In genomic region chr5:134103397-134103796, GRCh38 we compare ENCODE assay signal across 16 cellular contexts. TPM values are rescaled to one million over a fixed set of nuclear protein-coding genes. Genes with fewer than 3 reads are reported as not detected.
DNase-seq lines count a peak whose midpoint lies in the region; ATAC-seq, FAIRE-seq and TF ChIP-seq lines count a peak whose summit lies in the region.
"Had no signal": no experiment of that assay in that cellular context is flagged by ENCODE, and none has a peak within 500 bp of the region (broad histone marks: within the 10 kb centered on the region; RNA-seq: fewer than 3 reads in every experiment).

No MANE protein-coding gene starts in this region.

- intact Hi-C loops in CD8-positive, alpha-beta T cell (cut with DNase I, micrococcal nuclease) = loop anchor here (1.0 to 2.0 kb wide), 2 partner anchors 11 to 41 kb away; partner anchors contain the start of gene TCF7 (in 1 of the 2)

- FAIRE-seq in urothelium cell line (lab: Jason Lieb, UNC) = no peak
- FAIRE-seq: endometrium, pancreas, small intestine had no signal

- H3K27ac Mint-ChIP-seq in CD8-positive, alpha-beta T cell = peak overlapping the region; percentile 94
- peak overlapping the region; percentile 76 to 87 (median 87) for H3K27ac Mint-ChIP-seq in IgD-negative memory B cell
- H3K27ac Mint-ChIP-seq in naive thymus-derived CD8-positive, alpha-beta T cell = peak overlapping the region; percentile 95 to 99 (median 97)

- no peaks in the 10 kb centered on the region for H3K36me3 Mint-ChIP-seq in CD8-positive, alpha-beta T cell
- no peaks in the 10 kb centered on the region for H3K36me3 Mint-ChIP-seq in IgD-negative memory B cell
- H3K36me3 Mint-ChIP-seq in naive thymus-derived CD8-positive, alpha-beta T cell = no peaks in the 10 kb centered on the region

- H3K4me3 Mint-ChIP-seq in CD8-positive, alpha-beta T cell = peak overlapping the region; percentile 69
- peak overlapping the region in 2 of 4 donors; percentile 28 to 76 for H3K4me3 Mint-ChIP-seq in IgD-negative memory B cell
- peak overlapping the region; percentile 73 to 90 (median 82) for H3K4me3 Mint-ChIP-seq in naive thymus-derived CD8-positive, alpha-beta T cell

- CTCF ChIA-PET in CD8-positive, alpha-beta T cell (lab: Charles Lee) = interaction anchor here (1.9 to 4.8 kb wide), 4 partner anchors 20 to 77 kb away, joined by 5 to 28 read pairs (median 7); no protein-coding TSS in a partner anchor

- DNase-seq in CD8-positive, alpha-beta T cell = peak in 5 of 7 experiments; percentile 54 to 69 (median 64)
- peak; percentile 47 for DNase-seq in activated naive CD4-positive, alpha-beta T cell treated with Interleukin-2 at 50 U/mL for 16 hours
- DNase-seq in naive thymus-derived CD8-positive, alpha-beta T cell = peak in 6 of 10 donors; percentile 40 to 60 (median 52)
- DNase-seq in urothelium cell line (ENCODE audit: low spot score) (no peak), NCI-H1930 (lab: John Stamatoyannopoulos, UW) (no peak)
- DNase-seq: amniotic stem cell, C1 segment of cervical spinal cord, cerebellar nuclear complex, foreskin fibroblast, NCI-H146, small intestine had no signal

- no peak for TF ChIP-seq CTCF in CD8-positive, alpha-beta T cell (IDR thresholded peaks at IDR 0.05)

- no peaks in the 10 kb centered on the region for H3K36me3 ChIP-seq in CD8-positive, alpha-beta T cell (ENCODE audit: insufficient read depth, low read length)
- H3K36me3 ChIP-seq: pancreas had no signal

- peaks cover 95% of the 10 kb centered on the region for H3K4me1 ChIP-seq in CD8-positive, alpha-beta T cell (ENCODE audit: insufficient read depth, low read length)
- H3K4me1 ChIP-seq: pancreas had no signal

- peak overlapping the region; percentile 30 for H3K27ac ChIP-seq in CD8-positive, alpha-beta T cell (ENCODE audit: low read depth, low read length)
- H3K27ac ChIP-seq: pancreas had no signal

- POLR2A ChIA-PET in CD8-positive, alpha-beta T cell (lab: Charles Lee) = interaction anchor here (1.5 kb wide), 1 partner anchor 32 kb away, joined by 3 read pairs; no protein-coding TSS in a partner anchor
- POLR2A ChIA-PET in naive thymus-derived CD8-positive, alpha-beta T cell (lab: Charles Lee) = interaction anchor here (0.9 kb wide), 1 partner anchor 123 kb away, joined by 4 read pairs; the partner anchor contains the start of gene PPP2CA

- H3K9me3 ChIP-seq in CD8-positive, alpha-beta T cell (ENCODE audit: low read length) = no peaks in the 10 kb centered on the region
- H3K9me3 ChIP-seq: pancreas had no signal

- H3K27me3 ChIP-seq in CD8-positive, alpha-beta T cell (ENCODE audit: insufficient read depth, low read length) = no peaks in the 10 kb centered on the region
- H3K27me3 ChIP-seq: pancreas had no signal

- H3K27me3 Mint-ChIP-seq in CD8-positive, alpha-beta T cell (ENCODE audit: low read depth) = no peaks in the 10 kb centered on the region
- H3K27me3 Mint-ChIP-seq in IgD-negative memory B cell = no peaks in the 10 kb centered on the region
- H3K27me3 Mint-ChIP-seq in naive thymus-derived CD8-positive, alpha-beta T cell = no peaks in the 10 kb centered on the region

- peaks cover 88% of the 10 kb centered on the region for H3K4me1 Mint-ChIP-seq in CD8-positive, alpha-beta T cell (ENCODE audit: low read depth)
- H3K4me1 Mint-ChIP-seq in IgD-negative memory B cell = peaks cover 38 to 45% (median 43%) of the 10 kb centered on the region in 3 donors
- peaks cover 49 to 96% (median 92%) of the 10 kb centered on the region in 4 donors for H3K4me1 Mint-ChIP-seq in naive thymus-derived CD8-positive, alpha-beta T cell

- no peaks in the 10 kb centered on the region for H3K9me3 Mint-ChIP-seq in CD8-positive, alpha-beta T cell
- H3K9me3 Mint-ChIP-seq in IgD-negative memory B cell = no peaks in the 10 kb centered on the region
- H3K9me3 Mint-ChIP-seq in naive thymus-derived CD8-positive, alpha-beta T cell = no peaks in the 10 kb centered on the region

- H3K4me3 ChIP-seq in CD8-positive, alpha-beta T cell (ENCODE audit: low read depth, low read length) = peak overlapping the region; percentile 10
- H3K4me3 ChIP-seq: pancreas had no signal

- ATAC-seq in CD8-positive, alpha-beta T cell = peak; percentile 29
- peak; percentile 40 to 43 for ATAC-seq in naive thymus-derived CD8-positive, alpha-beta T cell
- ATAC-seq in GM18868 (IDR thresholded peaks at IDR 0.05; ENCODE audit: unreplicated experiment) = no peak
- ATAC-seq: left lobe of liver, pancreas had no signal

RNA-seq across cellular contexts. Expression of gene TCF7, which starts 11.1 kb away (rescaled TPM):
- 100 to 1,000 TPM; 517 to 538 TPM for total RNA-seq in CD8-positive, alpha-beta T cell
- 41.7 TPM for polyA plus RNA-seq in IgD-negative memory B cell
- total RNA-seq in naive thymus-derived CD8-positive, alpha-beta T cell = 100 to 1,000 TPM; 910 to 911 TPM
- polyA plus RNA-seq in naive thymus-derived CD8-positive, alpha-beta T cell = 100 to 1,000 TPM; 207 to 600 (median 328) TPM

Comparison
In these comparisons a context has a peak if more than half of its experiments do, and no peak if none do; other contexts are left out.
1. DNase-seq: peak in CD8-positive, alpha-beta T cell (5 of 7), activated naive CD4-positive, alpha-beta T cell treated with Interleukin-2 at 50 U/mL for 16 hours (single experiment) and naive thymus-derived CD8-positive, alpha-beta T cell (6 of 10); none in urothelium cell line (single experiment) and NCI-H1930 (0 of 2).
2. Peak in every context shown above with its lines, with median percentiles within 50 percentile points of each other: H3K27ac Mint-ChIP-seq.